ENCODE assay signal across 1 cellular context in the genomic region with DNA sequence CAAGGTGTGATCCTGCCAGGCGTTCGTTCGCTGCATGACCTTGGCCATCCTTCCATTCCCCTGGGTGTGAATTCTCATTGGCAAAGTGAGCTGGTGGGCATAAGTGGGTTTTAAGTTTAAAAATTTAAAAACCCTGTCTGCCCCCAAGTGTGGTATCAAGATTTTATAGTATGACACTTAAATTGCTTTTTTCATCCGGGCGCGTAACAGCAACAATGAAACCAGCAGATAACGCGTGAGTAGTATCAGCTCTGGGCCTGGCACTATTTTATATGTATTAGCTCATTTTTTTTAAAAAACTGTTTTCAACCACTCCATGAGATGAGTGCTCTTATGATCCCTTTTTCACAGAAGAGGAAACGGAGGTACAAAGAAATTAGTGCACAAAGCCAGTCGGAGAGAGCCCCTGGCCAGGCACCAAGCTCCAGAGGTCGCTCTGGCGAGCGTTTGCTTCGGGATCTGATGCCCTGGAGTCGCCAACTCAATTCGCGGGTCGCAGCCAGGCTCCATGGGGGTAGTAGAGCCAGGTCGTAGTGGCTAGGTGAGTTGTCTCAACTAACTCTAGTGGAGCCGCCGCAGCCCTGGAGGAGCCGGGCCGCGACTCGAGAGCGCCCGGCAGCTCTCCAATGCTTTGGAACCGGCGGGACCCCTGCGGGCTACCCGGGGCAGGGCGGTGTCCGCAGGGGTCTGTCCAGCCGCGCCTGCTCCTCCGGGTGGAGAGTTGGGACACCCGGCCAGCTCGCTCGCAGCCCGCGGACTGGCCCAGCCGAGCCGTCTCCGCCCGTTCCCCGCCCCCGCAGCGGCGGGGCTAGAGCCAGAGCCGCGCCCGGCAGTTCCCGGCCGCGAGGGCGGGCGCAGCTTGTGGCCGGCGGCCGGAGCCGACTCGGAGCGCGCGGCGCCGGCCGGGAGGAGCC.
A peak's percentile ranks its signal among the peaks of the same experiment; 100 is the strongest.
TF ChIP-seq lines count a peak whose summit lies in the region.

A gene with protein sequence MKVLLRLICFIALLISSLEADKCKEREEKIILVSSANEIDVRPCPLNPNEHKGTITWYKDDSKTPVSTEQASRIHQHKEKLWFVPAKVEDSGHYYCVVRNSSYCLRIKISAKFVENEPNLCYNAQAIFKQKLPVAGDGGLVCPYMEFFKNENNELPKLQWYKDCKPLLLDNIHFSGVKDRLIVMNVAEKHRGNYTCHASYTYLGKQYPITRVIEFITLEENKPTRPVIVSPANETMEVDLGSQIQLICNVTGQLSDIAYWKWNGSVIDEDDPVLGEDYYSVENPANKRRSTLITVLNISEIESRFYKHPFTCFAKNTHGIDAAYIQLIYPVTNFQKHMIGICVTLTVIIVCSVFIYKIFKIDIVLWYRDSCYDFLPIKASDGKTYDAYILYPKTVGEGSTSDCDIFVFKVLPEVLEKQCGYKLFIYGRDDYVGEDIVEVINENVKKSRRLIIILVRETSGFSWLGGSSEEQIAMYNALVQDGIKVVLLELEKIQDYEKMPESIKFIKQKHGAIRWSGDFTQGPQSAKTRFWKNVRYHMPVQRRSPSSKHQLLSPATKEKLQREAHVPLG (plus strand): TSS at position 832 of the 914 bp plus-strand sequence. CDS start 14,979 bp downstream, outside the sequence.

TF ChIP-seq in HepG2, 621 proteins besides CTCF, POLR2A, EP300 and RAD21 (continued from another document and continues in another):
- TF ChIP-seq ZNF616 (CRISPR knock-in tag; IDR thresholded peaks at IDR 0.05; ENCODE audit: low read depth) (peak; percentile 61; the same call in 1 of the 2 replicates), MED13 (CRISPR knock-in tag; IDR thresholded peaks at IDR 0.05) (peak; percentile 4; the same call in 1 of the 2 replicates), ZNF746 (CRISPR knock-in tag; IDR thresholded peaks at IDR 0.05) (no peak), ZNF317 (CRISPR knock-in tag; IDR thresholded peaks at IDR 0.05) (peak; percentile 63; the same call in 1 of the 2 replicates), ZBTB21 (CRISPR knock-in tag; IDR thresholded peaks at IDR 0.05) (no peak), ZBTB3 (CRISPR knock-in tag; IDR thresholded peaks at IDR 0.05; ENCODE audit: borderline replicate concordance, low read depth) (0 out of 2 replicates have a peak, but pooled peaks have one; percentile 15), ZNF614 (CRISPR knock-in tag; IDR thresholded peaks at IDR 0.05; ENCODE audit: borderline replicate concordance) (0 out of 2 replicates have a peak, but pooled peaks have one; percentile 22), RBM39 (IDR thresholded peaks at IDR 0.05; ENCODE audit: low read depth, low read length, poor library complexity, severe bottlenecking) (peak; percentile 69), RFXANK (CRISPR knock-in tag; IDR thresholded peaks at IDR 0.05) (no peak), SMAD3 (CRISPR knock-in tag; IDR thresholded peaks at IDR 0.05) (0 out of 2 replicates have a peak, but pooled peaks have one; percentile 3), SAP130 (CRISPR knock-in tag; IDR thresholded peaks at IDR 0.05; ENCODE audit: low read depth) (peak; percentile 56), RFXAP (CRISPR knock-in tag; IDR thresholded peaks at IDR 0.05; ENCODE audit: borderline replicate concordance) (peak; percentile 37; the same call in 1 of the 2 replicates), ETV6 (CRISPR knock-in tag; conservative IDR thresholded peaks at IDR 0.05) (0 out of 2 replicates have a peak, but pooled peaks have one; percentile 38), GATAD2A (CRISPR knock-in tag; IDR thresholded peaks at IDR 0.05) (peak; percentile 26; the same call in 1 of the 2 replicates), ZNF224 (CRISPR knock-in tag; IDR thresholded peaks at IDR 0.05) (0 out of 2 replicates have a peak, but pooled peaks have one; percentile 45), SP4 (CRISPR knock-in tag; IDR thresholded peaks at IDR 0.05) (peak; percentile 49; the same call in 1 of the 2 replicates), ZNF75D (CRISPR knock-in tag; IDR thresholded peaks at IDR 0.05; ENCODE audit: borderline replicate concordance) (no peak), PAX8 (CRISPR knock-in tag; IDR thresholded peaks at IDR 0.05; ENCODE audit: borderline replicate concordance) (0 out of 2 replicates have a peak, but pooled peaks have one; percentile 30), RARG (CRISPR knock-in tag; IDR thresholded peaks at IDR 0.05; ENCODE audit: low read depth) (0 out of 2 replicates have a peak, but pooled peaks have one; percentile 45), KDM2A (CRISPR knock-in tag; IDR thresholded peaks at IDR 0.05; ENCODE audit: borderline replicate concordance, low read depth) (0 out of 2 replicates have a peak, but pooled peaks have one; percentile 33), HNRNPK (IDR thresholded peaks at IDR 0.05; ENCODE audit: low read depth, low read length, poor library complexity, severe bottlenecking) (peak; percentile 15), KDM3A (CRISPR knock-in tag; IDR thresholded peaks at IDR 0.05; ENCODE audit: low read depth) (peak; percentile 9; the same call in 1 of the 2 replicates), ZSCAN21 (CRISPR knock-in tag; IDR thresholded peaks at IDR 0.05; ENCODE audit: borderline replicate concordance) (peak; percentile 29; the same call in 1 of the 2 replicates)
- TF ChIP-seq, protein P1, sequence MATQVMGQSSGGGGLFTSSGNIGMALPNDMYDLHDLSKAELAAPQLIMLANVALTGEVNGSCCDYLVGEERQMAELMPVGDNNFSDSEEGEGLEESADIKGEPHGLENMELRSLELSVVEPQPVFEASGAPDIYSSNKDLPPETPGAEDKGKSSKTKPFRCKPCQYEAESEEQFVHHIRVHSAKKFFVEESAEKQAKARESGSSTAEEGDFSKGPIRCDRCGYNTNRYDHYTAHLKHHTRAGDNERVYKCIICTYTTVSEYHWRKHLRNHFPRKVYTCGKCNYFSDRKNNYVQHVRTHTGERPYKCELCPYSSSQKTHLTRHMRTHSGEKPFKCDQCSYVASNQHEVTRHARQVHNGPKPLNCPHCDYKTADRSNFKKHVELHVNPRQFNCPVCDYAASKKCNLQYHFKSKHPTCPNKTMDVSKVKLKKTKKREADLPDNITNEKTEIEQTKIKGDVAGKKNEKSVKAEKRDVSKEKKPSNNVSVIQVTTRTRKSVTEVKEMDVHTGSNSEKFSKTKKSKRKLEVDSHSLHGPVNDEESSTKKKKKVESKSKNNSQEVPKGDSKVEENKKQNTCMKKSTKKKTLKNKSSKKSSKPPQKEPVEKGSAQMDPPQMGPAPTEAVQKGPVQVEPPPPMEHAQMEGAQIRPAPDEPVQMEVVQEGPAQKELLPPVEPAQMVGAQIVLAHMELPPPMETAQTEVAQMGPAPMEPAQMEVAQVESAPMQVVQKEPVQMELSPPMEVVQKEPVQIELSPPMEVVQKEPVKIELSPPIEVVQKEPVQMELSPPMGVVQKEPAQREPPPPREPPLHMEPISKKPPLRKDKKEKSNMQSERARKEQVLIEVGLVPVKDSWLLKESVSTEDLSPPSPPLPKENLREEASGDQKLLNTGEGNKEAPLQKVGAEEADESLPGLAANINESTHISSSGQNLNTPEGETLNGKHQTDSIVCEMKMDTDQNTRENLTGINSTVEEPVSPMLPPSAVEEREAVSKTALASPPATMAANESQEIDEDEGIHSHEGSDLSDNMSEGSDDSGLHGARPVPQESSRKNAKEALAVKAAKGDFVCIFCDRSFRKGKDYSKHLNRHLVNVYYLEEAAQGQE (IDR thresholded peaks at IDR 0.05; ENCODE audit: borderline replicate concordance in 1 of 2, low read depth in 1 of 2, low read length in 2 of 2) = 0 out of 4 replicates have a peak, but pooled peaks of 1 of the 2 experiments have one; percentile 40
- TF ChIP-seq, protein P2, sequence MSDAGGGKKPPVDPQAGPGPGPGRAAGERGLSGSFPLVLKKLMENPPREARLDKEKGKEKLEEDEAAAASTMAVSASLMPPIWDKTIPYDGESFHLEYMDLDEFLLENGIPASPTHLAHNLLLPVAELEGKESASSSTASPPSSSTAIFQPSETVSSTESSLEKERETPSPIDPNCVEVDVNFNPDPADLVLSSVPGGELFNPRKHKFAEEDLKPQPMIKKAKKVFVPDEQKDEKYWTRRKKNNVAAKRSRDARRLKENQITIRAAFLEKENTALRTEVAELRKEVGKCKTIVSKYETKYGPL (CRISPR knock-in tag; IDR thresholded peaks at IDR 0.05) = 0 out of 2 replicates have a peak, but pooled peaks have one; percentile 29
- TF ChIP-seq, protein P3, sequence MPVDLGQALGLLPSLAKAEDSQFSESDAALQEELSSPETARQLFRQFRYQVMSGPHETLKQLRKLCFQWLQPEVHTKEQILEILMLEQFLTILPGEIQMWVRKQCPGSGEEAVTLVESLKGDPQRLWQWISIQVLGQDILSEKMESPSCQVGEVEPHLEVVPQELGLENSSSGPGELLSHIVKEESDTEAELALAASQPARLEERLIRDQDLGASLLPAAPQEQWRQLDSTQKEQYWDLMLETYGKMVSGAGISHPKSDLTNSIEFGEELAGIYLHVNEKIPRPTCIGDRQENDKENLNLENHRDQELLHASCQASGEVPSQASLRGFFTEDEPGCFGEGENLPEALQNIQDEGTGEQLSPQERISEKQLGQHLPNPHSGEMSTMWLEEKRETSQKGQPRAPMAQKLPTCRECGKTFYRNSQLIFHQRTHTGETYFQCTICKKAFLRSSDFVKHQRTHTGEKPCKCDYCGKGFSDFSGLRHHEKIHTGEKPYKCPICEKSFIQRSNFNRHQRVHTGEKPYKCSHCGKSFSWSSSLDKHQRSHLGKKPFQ (CRISPR knock-in tag; IDR thresholded peaks at IDR 0.05; ENCODE audit: insufficient replicate concordance) = peak; percentile 64
- TF ChIP-seq, protein P4, sequence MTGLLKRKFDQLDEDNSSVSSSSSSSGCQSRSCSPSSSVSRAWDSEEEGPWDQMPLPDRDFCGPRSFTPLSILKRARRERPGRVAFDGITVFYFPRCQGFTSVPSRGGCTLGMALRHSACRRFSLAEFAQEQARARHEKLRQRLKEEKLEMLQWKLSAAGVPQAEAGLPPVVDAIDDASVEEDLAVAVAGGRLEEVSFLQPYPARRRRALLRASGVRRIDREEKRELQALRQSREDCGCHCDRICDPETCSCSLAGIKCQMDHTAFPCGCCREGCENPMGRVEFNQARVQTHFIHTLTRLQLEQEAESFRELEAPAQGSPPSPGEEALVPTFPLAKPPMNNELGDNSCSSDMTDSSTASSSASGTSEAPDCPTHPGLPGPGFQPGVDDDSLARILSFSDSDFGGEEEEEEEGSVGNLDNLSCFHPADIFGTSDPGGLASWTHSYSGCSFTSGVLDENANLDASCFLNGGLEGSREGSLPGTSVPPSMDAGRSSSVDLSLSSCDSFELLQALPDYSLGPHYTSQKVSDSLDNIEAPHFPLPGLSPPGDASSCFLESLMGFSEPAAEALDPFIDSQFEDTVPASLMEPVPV (CRISPR knock-in tag; IDR thresholded peaks at IDR 0.05) = no peak; the same call in 1 of the 2 replicates
- TF ChIP-seq, protein P5, sequence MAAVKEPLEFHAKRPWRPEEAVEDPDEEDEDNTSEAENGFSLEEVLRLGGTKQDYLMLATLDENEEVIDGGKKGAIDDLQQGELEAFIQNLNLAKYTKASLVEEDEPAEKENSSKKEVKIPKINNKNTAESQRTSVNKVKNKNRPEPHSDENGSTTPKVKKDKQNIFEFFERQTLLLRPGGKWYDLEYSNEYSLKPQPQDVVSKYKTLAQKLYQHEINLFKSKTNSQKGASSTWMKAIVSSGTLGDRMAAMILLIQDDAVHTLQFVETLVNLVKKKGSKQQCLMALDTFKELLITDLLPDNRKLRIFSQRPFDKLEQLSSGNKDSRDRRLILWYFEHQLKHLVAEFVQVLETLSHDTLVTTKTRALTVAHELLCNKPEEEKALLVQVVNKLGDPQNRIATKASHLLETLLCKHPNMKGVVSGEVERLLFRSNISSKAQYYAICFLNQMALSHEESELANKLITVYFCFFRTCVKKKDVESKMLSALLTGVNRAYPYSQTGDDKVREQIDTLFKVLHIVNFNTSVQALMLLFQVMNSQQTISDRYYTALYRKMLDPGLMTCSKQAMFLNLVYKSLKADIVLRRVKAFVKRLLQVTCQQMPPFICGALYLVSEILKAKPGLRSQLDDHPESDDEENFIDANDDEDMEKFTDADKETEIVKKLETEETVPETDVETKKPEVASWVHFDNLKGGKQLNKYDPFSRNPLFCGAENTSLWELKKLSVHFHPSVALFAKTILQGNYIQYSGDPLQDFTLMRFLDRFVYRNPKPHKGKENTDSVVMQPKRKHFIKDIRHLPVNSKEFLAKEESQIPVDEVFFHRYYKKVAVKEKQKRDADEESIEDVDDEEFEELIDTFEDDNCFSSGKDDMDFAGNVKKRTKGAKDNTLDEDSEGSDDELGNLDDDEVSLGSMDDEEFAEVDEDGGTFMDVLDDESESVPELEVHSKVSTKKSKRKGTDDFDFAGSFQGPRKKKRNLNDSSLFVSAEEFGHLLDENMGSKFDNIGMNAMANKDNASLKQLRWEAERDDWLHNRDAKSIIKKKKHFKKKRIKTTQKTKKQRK (IDR thresholded peaks at IDR 0.05; ENCODE audit: low read length) = no peak
- TF ChIP-seq, protein P6, sequence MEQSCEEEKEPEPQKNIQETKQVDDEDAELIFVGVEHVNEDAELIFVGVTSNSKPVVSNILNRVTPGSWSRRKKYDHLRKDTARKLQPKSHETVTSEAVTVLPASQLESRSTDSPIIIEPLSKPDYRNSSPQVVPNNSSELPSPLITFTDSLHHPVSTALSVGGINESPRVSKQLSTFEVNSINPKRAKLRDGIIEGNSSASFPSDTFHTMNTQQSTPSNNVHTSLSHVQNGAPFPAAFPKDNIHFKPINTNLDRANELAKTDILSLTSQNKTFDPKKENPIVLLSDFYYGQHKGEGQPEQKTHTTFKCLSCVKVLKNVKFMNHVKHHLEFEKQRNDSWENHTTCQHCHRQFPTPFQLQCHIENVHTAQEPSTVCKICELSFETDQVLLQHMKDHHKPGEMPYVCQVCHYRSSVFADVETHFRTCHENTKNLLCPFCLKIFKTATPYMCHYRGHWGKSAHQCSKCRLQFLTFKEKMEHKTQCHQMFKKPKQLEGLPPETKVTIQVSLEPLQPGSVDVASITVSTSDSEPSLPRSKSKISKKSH (CRISPR knock-in tag; IDR thresholded peaks at IDR 0.05; ENCODE audit: borderline replicate concordance) = peak; percentile 54; the same call in 1 of the 2 replicates
- TF ChIP-seq, protein P7, sequence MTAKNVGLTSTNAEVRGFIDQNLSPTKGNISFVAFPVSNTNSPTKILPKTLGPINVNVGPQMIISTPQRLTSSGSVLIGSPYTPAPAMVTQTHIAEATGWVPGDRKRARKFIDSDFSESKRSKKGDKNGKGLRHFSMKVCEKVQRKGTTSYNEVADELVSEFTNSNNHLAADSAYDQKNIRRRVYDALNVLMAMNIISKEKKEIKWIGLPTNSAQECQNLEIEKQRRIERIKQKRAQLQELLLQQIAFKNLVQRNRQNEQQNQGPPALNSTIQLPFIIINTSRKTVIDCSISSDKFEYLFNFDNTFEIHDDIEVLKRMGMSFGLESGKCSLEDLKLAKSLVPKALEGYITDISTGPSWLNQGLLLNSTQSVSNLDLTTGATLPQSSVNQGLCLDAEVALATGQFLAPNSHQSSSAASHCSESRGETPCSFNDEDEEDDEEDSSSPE (CRISPR knock-in tag; IDR thresholded peaks at IDR 0.05) = peak; percentile 15; the same call in 1 of the 2 replicates
- TF ChIP-seq, protein P8, sequence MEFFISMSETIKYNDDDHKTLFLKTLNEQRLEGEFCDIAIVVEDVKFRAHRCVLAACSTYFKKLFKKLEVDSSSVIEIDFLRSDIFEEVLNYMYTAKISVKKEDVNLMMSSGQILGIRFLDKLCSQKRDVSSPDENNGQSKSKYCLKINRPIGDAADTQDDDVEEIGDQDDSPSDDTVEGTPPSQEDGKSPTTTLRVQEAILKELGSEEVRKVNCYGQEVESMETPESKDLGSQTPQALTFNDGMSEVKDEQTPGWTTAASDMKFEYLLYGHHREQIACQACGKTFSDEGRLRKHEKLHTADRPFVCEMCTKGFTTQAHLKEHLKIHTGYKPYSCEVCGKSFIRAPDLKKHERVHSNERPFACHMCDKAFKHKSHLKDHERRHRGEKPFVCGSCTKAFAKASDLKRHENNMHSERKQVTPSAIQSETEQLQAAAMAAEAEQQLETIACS (CRISPR knock-in tag; IDR thresholded peaks at IDR 0.05) = no peak
